In genomic region chr1:226132731-226133503, GRCh38 we compare ENCODE assay signal across 12 cellular contexts. TPM values are rescaled to one million over a fixed set of nuclear protein-coding genes. Genes with fewer than 3 reads are reported as not detected.
A peak's percentile ranks its signal among the peaks of the same experiment; 100 is the strongest.
DNase-seq lines count a peak whose midpoint lies in the region; ATAC-seq and TF ChIP-seq lines count a peak whose summit lies in the region.
"Had no signal": no experiment of that assay in that cellular context is flagged by ENCODE, and none has a peak within 500 bp of the region (broad histone marks: within the 10 kb centered on the region; RNA-seq: fewer than 3 reads in every experiment).

No MANE protein-coding gene starts in this region.

- no peak for ATAC-seq in stimulated activated naive CD8-positive, alpha-beta T cell treated with anti-CD3 and anti-CD28 coated beads, Interleukin-15, amount 100 ng/mL, for 72 hours
- no peak for ATAC-seq in stimulated activated naive CD8-positive, alpha-beta T cell treated with anti-CD3 and anti-CD28 coated beads, Interleukin-15, Interleukin-2, amounts not matched to agents 100 U/mL and 50 U/mL, for 24 hours
- ATAC-seq in upper lobe of right lung = peak; percentile 57
- ATAC-seq: activated CD4-positive, alpha-beta T cell treated with anti-CD3 and anti-CD28 coated beads for 36 hours; right cardiac atrium had no signal

- TF ChIP-seq CTCF in lower leg skin (IDR thresholded peaks at IDR 0.05) = no peak
- TF ChIP-seq CTCF in upper lobe of right lung (IDR thresholded peaks at IDR 0.05) = no peak

- H3K9me3 Mint-ChIP-seq in stimulated activated naive CD8-positive, alpha-beta T cell treated with anti-CD3 and anti-CD28 coated beads, Interleukin-15, amount 100 ng/mL, for 72 hours = no peaks in the 10 kb centered on the region
- H3K9me3 Mint-ChIP-seq in immature natural killer cell = no peaks in the 10 kb centered on the region
- H3K9me3 Mint-ChIP-seq: CD8-positive, alpha-beta memory T cell; stimulated activated naive CD8-positive, alpha-beta T cell treated with anti-CD3 and anti-CD28 coated beads, Interleukin-15, Interleukin-2, amounts not matched to agents 100 ng/mL and 50 ng/mL, for 24 hours had no signal

- H3K4me1 Mint-ChIP-seq in stimulated activated naive CD8-positive, alpha-beta T cell treated with anti-CD3 and anti-CD28 coated beads, Interleukin-15, amount 100 ng/mL, for 72 hours = no peaks in the 10 kb centered on the region
- H3K4me1 Mint-ChIP-seq in immature natural killer cell = no peaks in the 10 kb centered on the region

- H3K36me3 Mint-ChIP-seq in immature natural killer cell = no peaks in the 10 kb centered on the region
- H3K36me3 Mint-ChIP-seq: CD8-positive, alpha-beta memory T cell had no signal

- H3K4me1 ChIP-seq in NT2/D1 (ENCODE audit: insufficient read depth, insufficient read length) = peaks cover 5% of the 10 kb centered on the region
- peaks cover 14% of the 10 kb centered on the region for H3K4me1 ChIP-seq in upper lobe of right lung

- TF ChIP-seq POLR2A in lower leg skin (IDR thresholded peaks at IDR 0.05) = no peak

- no peaks in the 10 kb centered on the region for H3K27me3 Mint-ChIP-seq in stimulated activated naive CD8-positive, alpha-beta T cell treated with anti-CD3 and anti-CD28 coated beads, Interleukin-15, amount 100 ng/mL, for 72 hours
- peaks cover 0 to 1% (median 1%) of the 10 kb centered on the region in 3 donors for H3K27me3 Mint-ChIP-seq in immature natural killer cell (ENCODE audit: low read depth in 3 of 3)
- H3K27me3 Mint-ChIP-seq: activated CD4-positive, alpha-beta T cell treated with anti-CD3 and anti-CD28 coated beads for 36 hours; stimulated activated naive CD8-positive, alpha-beta T cell treated with anti-CD3 and anti-CD28 coated beads, Interleukin-15, Interleukin-2, amounts not matched to agents 100 ng/mL and 50 ng/mL, for 24 hours had no signal

- H3K36me3 ChIP-seq in NT2/D1 (ENCODE audit: insufficient read depth, insufficient read length, low read length) = no peaks in the 10 kb centered on the region
- H3K36me3 ChIP-seq in upper lobe of right lung = no peaks in the 10 kb centered on the region

- WGBS in lower leg skin, 2 donors = 44 to 47% methylated on average over 17 of the region's 17 CpGs

- no peak overlapping the region for H3K4me3 Mint-ChIP-seq in stimulated activated naive CD8-positive, alpha-beta T cell treated with anti-CD3 and anti-CD28 coated beads, Interleukin-15, amount 100 ng/mL, for 72 hours
- no peak overlapping the region for H3K4me3 Mint-ChIP-seq in immature natural killer cell
- H3K4me3 Mint-ChIP-seq: activated CD4-positive, alpha-beta T cell treated with anti-CD3 and anti-CD28 coated beads for 36 hours; CD8-positive, alpha-beta memory T cell; stimulated activated naive CD8-positive, alpha-beta T cell treated with anti-CD3 and anti-CD28 coated beads, Interleukin-15, Interleukin-2, amounts not matched to agents 100 ng/mL and 50 ng/mL, for 24 hours had no signal

- H3K4me3 ChIP-seq in NT2/D1 (ENCODE audit: insufficient read length, low read depth) (no peak overlapping the region), lower leg skin (ENCODE audit: low read depth, poor library complexity, severe bottlenecking) (no peak overlapping the region), upper lobe of right lung (no peak overlapping the region)

- H3K27ac Mint-ChIP-seq in stimulated activated naive CD8-positive, alpha-beta T cell treated with anti-CD3 and anti-CD28 coated beads, Interleukin-15, amount 100 ng/mL, for 72 hours = peak overlapping the region; percentile 16 to 78
- H3K27ac Mint-ChIP-seq in immature natural killer cell = no peak overlapping the region
- H3K27ac Mint-ChIP-seq: activated CD4-positive, alpha-beta T cell treated with anti-CD3 and anti-CD28 coated beads for 36 hours; stimulated activated naive CD8-positive, alpha-beta T cell treated with anti-CD3 and anti-CD28 coated beads, Interleukin-15, Interleukin-2, amounts not matched to agents 100 ng/mL and 50 ng/mL, for 24 hours had no signal

- DNase-seq in stimulated activated naive CD8-positive, alpha-beta T cell treated with anti-CD3 and anti-CD28 coated beads, Interleukin-15, amount 100 ng/mL, for 72 hours = no peak
- DNase-seq in stimulated activated naive CD8-positive, alpha-beta T cell treated with anti-CD3 and anti-CD28 coated beads, Interleukin-15, Interleukin-2, amounts not matched to agents 100 U/mL and 50 U/mL, for 24 hours = no peak
- DNase-seq in NT2/D1 (ENCODE audit: low read depth, low spot score) (no peak), lower leg skin (ENCODE audit: low spot score in 2 of 2) (peak; percentile 69 to 81), upper lobe of right lung (peak; percentile 78), immature natural killer cell (no peak)
- no peak for DNase-seq in activated CD4-positive, alpha-beta T cell treated with anti-CD3 and anti-CD28 coated beads, Interleukin-2, amount 50 U/mL, for 4 hours
- DNase-seq in activated naive CD4-positive, alpha-beta T cell (lab: John Stamatoyannopoulos, UW) = no peak
- DNase-seq: activated CD4-positive, alpha-beta T cell treated with anti-CD3 and anti-CD28 coated beads for 36 hours; CD8-positive, alpha-beta memory T cell had no signal

- peak overlapping the region; percentile 16 for H3K9ac ChIP-seq in NT2/D1 (ENCODE audit: insufficient read length, low read depth)

- H3K27ac ChIP-seq in upper lobe of right lung = peak overlapping the region; percentile 47

- H3K27me3 ChIP-seq in NT2/D1 (ENCODE audit: insufficient read depth, insufficient read length) (no peaks in the 10 kb centered on the region), upper lobe of right lung (no peaks in the 10 kb centered on the region)

- no peaks in the 10 kb centered on the region for H3K9me3 ChIP-seq in NT2/D1 (ENCODE audit: insufficient read depth, low read length)
- no peaks in the 10 kb centered on the region for H3K9me3 ChIP-seq in upper lobe of right lung

- intact Hi-C loops in lower leg skin (cut with DNase I; ENCODE audit: low total_unique reads) = no loop called here
- intact Hi-C loops in upper lobe of right lung (cut with DNase I) = no loop called here

RNA-seq across cellular contexts. Expression of gene ACBD3, which starts 53.6 kb away (rescaled TPM):
- total RNA-seq in lower leg skin = 10 to 100 TPM; 39.7 to 57.6 (median 49.9) TPM
- 42.2 TPM for total RNA-seq in upper lobe of right lung
- polyA plus RNA-seq in immature natural killer cell = 10 to 100 TPM in 2 of 3 donors, 1 to 10 TPM in 1; 4.8 to 23.2 (median 11.2) TPM

Comparison
In these comparisons a context has a peak if more than half of its experiments do, and no peak if none do; other contexts are left out.
1. DNase-seq: peak in lower leg skin (2 of 2) and upper lobe of right lung (single experiment); none in stimulated activated naive CD8-positive, alpha-beta T cell treated with anti-CD3 and anti-CD28 coated beads, Interleukin-15, amount 100 ng/mL, for 72 hours (0 of 2), stimulated activated naive CD8-positive, alpha-beta T cell treated with anti-CD3 and anti-CD28 coated beads, Interleukin-15, Interleukin-2, amounts not matched to agents 100 U/mL and 50 U/mL, for 24 hours (single experiment), NT2/D1 (single experiment), activated CD4-positive, alpha-beta T cell treated with anti-CD3 and anti-CD28 coated beads, Interleukin-2, amount 50 U/mL, for 4 hours (0 of 2), immature natural killer cell (0 of 3) and activated naive CD4-positive, alpha-beta T cell (0 of 4).
2. H3K27ac Mint-ChIP-seq: peak in stimulated activated naive CD8-positive, alpha-beta T cell treated with anti-CD3 and anti-CD28 coated beads, Interleukin-15, amount 100 ng/mL, for 72 hours (2 of 2); none in immature natural killer cell (0 of 6).